11 cellular contexts compared by ENCODE assay signal in the genomic region with DNA sequence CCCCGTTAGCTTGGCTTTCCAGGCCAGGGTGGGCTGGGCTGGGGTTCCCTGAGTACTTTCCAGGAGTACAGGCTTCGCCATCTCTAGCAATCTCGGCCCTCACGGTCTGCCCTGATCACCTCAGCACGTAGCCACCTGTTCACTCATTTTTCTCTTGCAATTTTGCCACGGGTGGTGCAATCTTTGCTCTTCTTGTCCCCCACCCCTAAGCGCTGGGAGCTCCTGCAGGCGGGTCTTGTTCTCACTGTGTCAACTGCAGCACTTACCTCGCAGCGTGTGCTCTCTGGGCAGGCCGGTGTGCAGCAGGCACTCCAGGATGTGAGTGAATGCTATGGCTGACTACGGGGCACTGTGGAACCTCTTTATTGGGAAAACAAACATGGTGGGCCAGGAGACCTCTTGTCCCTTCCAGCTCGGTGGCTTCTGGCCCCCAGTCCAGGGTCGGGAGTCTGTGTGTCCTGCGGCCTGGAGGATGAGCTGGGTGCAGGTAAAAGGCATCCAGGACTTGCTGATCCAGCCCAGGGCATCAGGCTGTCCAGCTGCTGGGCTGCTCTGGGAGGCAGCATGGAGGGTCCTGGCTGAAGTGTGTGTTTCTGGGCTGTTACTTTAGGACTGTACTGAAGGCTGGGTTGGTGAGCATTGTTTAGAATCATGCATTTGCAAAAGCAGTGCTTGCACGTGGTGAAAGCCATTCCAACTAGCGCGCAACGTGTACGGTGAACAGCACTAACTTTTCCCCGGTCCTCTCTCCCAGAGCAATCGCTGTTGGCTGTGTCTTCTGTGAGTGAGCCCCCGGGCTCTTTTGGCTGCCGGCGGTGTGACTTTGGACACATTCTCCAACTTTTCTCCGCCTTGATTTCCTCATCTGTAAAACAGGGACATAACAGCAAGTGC. TPM values are rescaled to one million over a fixed set of nuclear protein-coding genes. Genes with fewer than 3 reads are reported as not detected.
A peak's percentile ranks its signal among the peaks of the same experiment; 100 is the strongest.
DNase-seq lines count a peak whose midpoint lies in the region; ATAC-seq, FAIRE-seq and TF ChIP-seq lines count a peak whose summit lies in the region.
"Had no signal": no experiment of that assay in that cellular context is flagged by ENCODE, and none has a peak within 500 bp of the region (broad histone marks: within the 10 kb centered on the region; RNA-seq: fewer than 3 reads in every experiment).

No MANE protein-coding gene starts in this region.

- no peak overlapping the region for H2AFZ ChIP-seq in OCI-LY7 (ENCODE audit: low read length)

- H3K27me3 Mint-ChIP-seq in Caco-2 (ENCODE audit: insufficient read depth, unreplicated experiment) (no peaks in the 10 kb centered on the region), endodermal cell (ENCODE audit: insufficient read depth) (peaks cover 3% of the 10 kb centered on the region)

- H3K36me3 ChIP-seq in Caco-2 (ENCODE audit: control insufficient read depth, insufficient read depth, low read length) (no peaks in the 10 kb centered on the region; the same call in 1 of the 2 replicates), endodermal cell (ENCODE audit: control insufficient read depth, insufficient read depth, low read length) (peaks cover 14% of the 10 kb centered on the region), psoas muscle (ENCODE audit: insufficient read depth in 1 of 2, low read depth in 1 of 2) (peaks cover 0 to 4% of the 10 kb centered on the region in 2 donors), OCI-LY7 (ENCODE audit: insufficient read depth, low read length) (no peaks in the 10 kb centered on the region)

- H3K36me3 Mint-ChIP-seq in Caco-2 (ENCODE audit: insufficient read depth, unreplicated experiment) (peaks cover 21% of the 10 kb centered on the region), endodermal cell (ENCODE audit: low read depth) (peaks cover 10% of the 10 kb centered on the region)

- WGBS in endodermal cell (ENCODE audit: insufficient coverage in 1 of 2, insufficient read length in 1 of 2), 2 experiments = 86 to 90% methylated on average over 25 to 26 of the region's 26 CpGs
- 69 to 73% (median 71%) methylated on average over 26 of the region's 26 CpGs for WGBS in psoas muscle, 3 donors

- H3K4me3 ChIP-seq in Caco-2 (ENCODE audit: low read depth, low read length) (no peak overlapping the region), endodermal cell (ENCODE audit: low read length) (no peak overlapping the region), psoas muscle (no peak overlapping the region), OCI-LY7 (ENCODE audit: low read depth, low read length, poor library complexity, severe bottlenecking) (no peak overlapping the region)

- H3K4me2 ChIP-seq in OCI-LY7 (ENCODE audit: low read length) = no peak overlapping the region

- no peaks in the 10 kb centered on the region for H3K9me3 ChIP-seq in Caco-2
- H3K9me3 ChIP-seq in endodermal cell (ENCODE audit: control insufficient read depth, low read length) = no peaks in the 10 kb centered on the region
- no peaks in the 10 kb centered on the region for H3K9me3 ChIP-seq in psoas muscle
- H3K9me3 ChIP-seq in OCI-LY7 (ENCODE audit: low read length) = no peaks in the 10 kb centered on the region

- POLR2A ChIA-PET in Caco-2 (lab: Charles Lee) = no interaction called here
- POLR2A ChIA-PET in OCI-LY7 (lab: Charles Lee) = no interaction called here

- H3K9me2 ChIP-seq in OCI-LY7 (ENCODE audit: insufficient read depth, low read length) = no peaks in the 10 kb centered on the region

- H4K20me1 ChIP-seq in OCI-LY7 (ENCODE audit: insufficient read depth, low read length) = peaks cover 7% of the 10 kb centered on the region; the same call in 1 of the 2 replicates

- H3K27ac Mint-ChIP-seq in Caco-2 (ENCODE audit: unreplicated experiment) (no peak overlapping the region), endodermal cell (no peak overlapping the region)

- TF ChIP-seq CTCF in Caco-2 (IDR thresholded peaks at IDR 0.05; ENCODE audit: insufficient read depth in 1 of 2, low read depth in 1 of 2, low read length in 1 of 2, severe bottlenecking in 1 of 2, unreplicated experiment in 1 of 2) (no peak), endodermal cell (conservative IDR thresholded peaks at IDR 0.05) (no peak), psoas muscle (IDR thresholded peaks at IDR 0.05) (no peak), OCI-LY7 (conservative IDR thresholded peaks at IDR 0.05; ENCODE audit: low read length) (no peak)

- H3K27me3 ChIP-seq in Caco-2 (replicated peaks; ENCODE audit: control insufficient read depth, insufficient read depth, low read length) (no peaks in the 10 kb centered on the region), endodermal cell (ENCODE audit: control insufficient read depth, insufficient read depth, low read length, poor library complexity, severe bottlenecking) (no peaks in the 10 kb centered on the region), psoas muscle (ENCODE audit: insufficient read depth in 3 of 3, low read length in 2 of 3) (no peaks in the 10 kb centered on the region)

- H3K79me2 ChIP-seq in OCI-LY7 (ENCODE audit: insufficient read depth, low read depth, low read length) = no peaks in the 10 kb centered on the region

- no peak for ATAC-seq in psoas muscle

- H3K4me3 Mint-ChIP-seq in Caco-2 (ENCODE audit: unreplicated experiment) (peak overlapping the region; percentile 83), endodermal cell (peak overlapping the region; percentile 79)

- H3K4me1 ChIP-seq in Caco-2 = peaks cover 5% of the 10 kb centered on the region; the same call in 1 of the 2 replicates
- no peaks in the 10 kb centered on the region for H3K4me1 ChIP-seq in endodermal cell (ENCODE audit: control insufficient read depth, insufficient read depth, low read length)
- peaks cover 13% of the 10 kb centered on the region for H3K4me1 ChIP-seq in psoas muscle
- H3K4me1 ChIP-seq in OCI-LY7 (ENCODE audit: insufficient read depth, low read length, poor library complexity, severe bottlenecking) = peaks cover 13% of the 10 kb centered on the region

- CTCF ChIA-PET in Caco-2 (lab: Charles Lee) (no interaction called here), OCI-LY7 (lab: Charles Lee; ENCODE audit: unreplicated experiment) (no interaction called here)

- no peak for FAIRE-seq in GM19239 (lab: Jason Lieb, UNC)
- FAIRE-seq: frontal cortex had no signal

- H3K4me1 Mint-ChIP-seq in Caco-2 (ENCODE audit: low read depth, unreplicated experiment) (peaks cover 24% of the 10 kb centered on the region), endodermal cell (peaks cover 22% of the 10 kb centered on the region)

- H3K9ac ChIP-seq in endodermal cell (ENCODE audit: extremely low read depth, low read length, poor library complexity, severe bottlenecking) = no peak overlapping the region

- DNase-seq in Caco-2 = peak in 1 of 2 experiments; percentile 36
- DNase-seq in HuH-7 (ENCODE audit: low spot score) = peak; percentile 7
- peak; percentile 67 for DNase-seq in endodermal cell
- no peak for DNase-seq in psoas muscle
- DNase-seq in OCI-LY7 (ENCODE audit: low spot score) = no peak
- DNase-seq in GM19239 (ENCODE audit: insufficient read length, low spot score) = no peak
- DNase-seq in occipital lobe (lab: John Stamatoyannopoulos, UW) = no peak
- DNase-seq: effector CD4-positive, alpha-beta T cell; NCI-H1092 treated with DMSO at 0.1 percent for 48 hours; NCI-H774 had no signal

- intact Hi-C loops in Caco-2 (cut with micrococcal nuclease; ENCODE audit: unreplicated experiment) (no loop called here), psoas muscle (cut with DNase I) (no loop called here), OCI-LY7 (cut with micrococcal nuclease; ENCODE audit: unreplicated experiment) (no loop called here)

- H3K9me3 Mint-ChIP-seq in Caco-2 (ENCODE audit: unreplicated experiment) = no peaks in the 10 kb centered on the region
- peaks cover 2% of the 10 kb centered on the region for H3K9me3 Mint-ChIP-seq in endodermal cell

- no peak overlapping the region for H3K27ac ChIP-seq in endodermal cell (ENCODE audit: low read depth, low read length)
- peak overlapping the region; percentile 25 for H3K27ac ChIP-seq in psoas muscle
- no peak overlapping the region for H3K27ac ChIP-seq in OCI-LY7 (ENCODE audit: low read depth, low read length, poor library complexity, severe bottlenecking)

- BruUV-seq in Caco-2 (replicated peaks; lab: Mats Ljungman, UMichigan) (no TSS peak), OCI-LY7 (replicated peaks; lab: Mats Ljungman, UMichigan) (no TSS peak)

RNA-seq across cellular contexts. Expression of a gene that starts 1.5 kb away (rescaled TPM):
- total RNA-seq in Caco-2 (2022) (61.1 and 63.8 TPM in 2 replicates), endodermal cell (100 to 1,000 TPM in 1 of 2 donors, 10 to 100 TPM in 1; 68.0 to 104 TPM), psoas muscle (10 to 100 TPM; 58.0 to 90.4 (median 68.0) TPM), OCI-LY7 (2022) (15.5 and 15.6 TPM in 2 replicates), occipital lobe (7.8 TPM)
- 50.3 TPM for polyA plus RNA-seq in endodermal cell (2013, experiment 1 of 2)
- polyA plus RNA-seq in endodermal cell (2013, experiment 2 of 2) = 43.7 TPM
- 10 to 100 TPM in 2 of 3 donors, 1 to 10 TPM in 1; 4.1 to 47.1 (median 25.7) TPM for polyA plus RNA-seq in psoas muscle
- 1.9 and 4.3 TPM in 2 replicates for total RNA-seq in OCI-LY7 (2014; rRNA removed; shearing (Covaris generic))

RNA-seq across cellular contexts. Expression of a gene that starts 36.1 kb away (rescaled TPM):
- total RNA-seq in Caco-2 (2022) (65.6 and 71.9 TPM in 2 replicates), endodermal cell (10 to 100 TPM; 37.3 to 56.7 TPM), psoas muscle (10 to 100 TPM; 11.7 to 21.4 (median 18.7) TPM), OCI-LY7 (2022) (58.9 and 78.3 TPM in 2 replicates), occipital lobe (5.6 TPM)
- polyA plus RNA-seq in endodermal cell (2013, experiment 1 of 2) = 20.6 TPM
- polyA plus RNA-seq in endodermal cell (2013, experiment 2 of 2) = 15.2 TPM
- polyA plus RNA-seq in psoas muscle = 10 to 100 TPM; 17.5 to 46.8 (median 20.1) TPM
- 38.4 and 43.5 TPM in 2 replicates for total RNA-seq in OCI-LY7 (2014; rRNA removed; shearing (Covaris generic))

RNA-seq across cellular contexts. Expression of a gene that starts 56.8 kb away (rescaled TPM):
- 60.5 and 63.0 TPM in 2 replicates for total RNA-seq in Caco-2 (2022)
- 10 to 100 TPM; 64.7 to 78.3 TPM for total RNA-seq in endodermal cell
- polyA plus RNA-seq in endodermal cell (2013, experiment 1 of 2) = 42.4 TPM
- polyA plus RNA-seq in endodermal cell (2013, experiment 2 of 2) = 40.7 TPM
- 10 to 100 TPM; 18.4 to 24.5 (median 22.9) TPM for total RNA-seq in psoas muscle
- polyA plus RNA-seq in psoas muscle = 10 to 100 TPM in 1 of 3 donors, 1 to 10 TPM in 2; 8.0 to 11.8 (median 9.4) TPM
- 13.5 and 20.7 TPM in 2 replicates for total RNA-seq in OCI-LY7 (2014; rRNA removed; shearing (Covaris generic))
- total RNA-seq in OCI-LY7 (2022) = 56.2 and 59.7 TPM in 2 replicates
- 11.7 TPM for total RNA-seq in occipital lobe

Comparison
In these comparisons a context has a peak if more than half of its experiments do, and no peak if none do; other contexts are left out.
1. DNase-seq: peak in HuH-7 (single experiment) and endodermal cell (single experiment); none in psoas muscle (0 of 2), OCI-LY7 (single experiment), GM19239 (single experiment) and occipital lobe (single experiment).